8 cellular contexts compared by ENCODE assay signal in genomic region chr15:75042730-75043508, GRCh38. TPM values are rescaled to one million over a fixed set of nuclear protein-coding genes. Genes with fewer than 3 reads are reported as not detected.
DNase-seq lines count a peak whose midpoint lies in the region; ATAC-seq and TF ChIP-seq lines count a peak whose summit lies in the region.

No MANE protein-coding gene starts in this region.

- H3K27ac ChIP-seq in Peyer's patch: peak overlapping the region; percentile 76 to 89 (median 85)

- TF ChIP-seq POLR2A in Peyer's patch (IDR thresholded peaks at IDR 0.05): peak in 1 of 2 donors; percentile 56

- intact Hi-C loops in head of caudate nucleus (cut with DNase I): loop anchor here (5.0 kb wide), 1 partner anchor 159 kb away; the partner anchor contains the start of gene C15orf39

- H3K4me1 Mint-ChIP-seq in progenitor cell of endocrine pancreas (ENCODE audit: low read depth): peaks cover 37% of the 10 kb centered on the region

- peak overlapping the region; percentile 86 for H3K27ac Mint-ChIP-seq in progenitor cell of endocrine pancreas

- H3K27me3 ChIP-seq in Peyer's patch: no peaks in the 10 kb centered on the region

- TF ChIP-seq CTCF in Peyer's patch (IDR thresholded peaks at IDR 0.05) (peak; percentile 68 to 81 (median 76)), progenitor cell of endocrine pancreas (IDR thresholded peaks at IDR 0.05; ENCODE audit: unreplicated experiment) (peak; percentile 57)

- no peaks in the 10 kb centered on the region for H3K27me3 Mint-ChIP-seq in progenitor cell of endocrine pancreas

- no peaks in the 10 kb centered on the region for H3K9me3 Mint-ChIP-seq in progenitor cell of endocrine pancreas (ENCODE audit: low read depth)

- H3K4me3 Mint-ChIP-seq in progenitor cell of endocrine pancreas (ENCODE audit: low read depth): no peak overlapping the region

- no peaks in the 10 kb centered on the region for H3K9me3 ChIP-seq in Peyer's patch

- peak overlapping the region in 1 of 4 donors; percentile 3 for H3K4me3 ChIP-seq in Peyer's patch

- peaks cover 3% of the 10 kb centered on the region for H3K36me3 Mint-ChIP-seq in progenitor cell of endocrine pancreas (ENCODE audit: insufficient read depth)

- H3K36me3 ChIP-seq in Peyer's patch: no peaks in the 10 kb centered on the region

- H3K4me1 ChIP-seq in Peyer's patch: peaks cover 9 to 55% (median 33%) of the 10 kb centered on the region in 4 donors

- DNase-seq in A172 (ENCODE audit: low spot score) (peak; percentile 73), Peyer's patch (peak; percentile 88 to 96 (median 90)), activated gamma-delta T cell (lab: John Stamatoyannopoulos, UW) (peak; percentile 33), head of caudate nucleus (peak; percentile 47 to 85 (median 66)), progenitor cell of endocrine pancreas (ENCODE audit: low spot score, unreplicated experiment) (peak; percentile 43), NCI-H774 (lab: John Stamatoyannopoulos, UW) (no peak)

- ATAC-seq in GM18519 (IDR thresholded peaks at IDR 0.05; ENCODE audit: low FRiP score, unreplicated experiment) (peak; percentile 56), HG02973 (IDR thresholded peaks at IDR 0.05; ENCODE audit: unreplicated experiment) (peak; percentile 61)

RNA-seq across cellular contexts. Expression of gene PPCDC, which starts 19.5 kb away (rescaled TPM):
- 16.1 and 19.1 TPM in 2 replicates for total RNA-seq in A172 (2014; rRNA removed; shearing (Covaris generic))
- total RNA-seq in Peyer's patch (10 to 100 TPM in 3 of 4 donors, 1 to 10 TPM in 1; 8.4 to 63.5 (median 20.5) TPM), progenitor cell of endocrine pancreas (16.5 and 18.0 TPM in 2 replicates)

RNA-seq across cellular contexts. Expression of gene SCAMP5, which starts 47.6 kb away (rescaled TPM):
- total RNA-seq in A172 (2014; rRNA removed; shearing (Covaris generic)): 4.7 and 5.9 TPM in 2 replicates
- total RNA-seq in Peyer's patch (10 to 100 TPM in 3 of 4 donors, 1 to 10 TPM in 1; 5.0 to 78.1 (median 53.4) TPM), progenitor cell of endocrine pancreas (55.9 and 58.0 TPM in 2 replicates)
